Comparison of ENCODE assay signal across 1 cellular context in genomic region chr10:102422586-102423129, GRCh38.
A peak's percentile ranks its signal among the peaks of the same experiment; 100 is the strongest.
TF ChIP-seq lines count a peak whose summit lies in the region.

No MANE protein-coding gene starts in this region.

TF ChIP-seq in HepG2, 621 proteins besides CTCF, POLR2A, EP300 and RAD21 (continues in another document):
- TF ChIP-seq NR2F1 (CRISPR knock-in tag; IDR thresholded peaks at IDR 0.05) = no peak
- TF ChIP-seq, protein P1, sequence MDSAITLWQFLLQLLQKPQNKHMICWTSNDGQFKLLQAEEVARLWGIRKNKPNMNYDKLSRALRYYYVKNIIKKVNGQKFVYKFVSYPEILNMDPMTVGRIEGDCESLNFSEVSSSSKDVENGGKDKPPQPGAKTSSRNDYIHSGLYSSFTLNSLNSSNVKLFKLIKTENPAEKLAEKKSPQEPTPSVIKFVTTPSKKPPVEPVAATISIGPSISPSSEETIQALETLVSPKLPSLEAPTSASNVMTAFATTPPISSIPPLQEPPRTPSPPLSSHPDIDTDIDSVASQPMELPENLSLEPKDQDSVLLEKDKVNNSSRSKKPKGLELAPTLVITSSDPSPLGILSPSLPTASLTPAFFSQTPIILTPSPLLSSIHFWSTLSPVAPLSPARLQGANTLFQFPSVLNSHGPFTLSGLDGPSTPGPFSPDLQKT (CRISPR knock-in tag; IDR thresholded peaks at IDR 0.05; ENCODE audit: borderline replicate concordance) = no peak
- TF ChIP-seq, protein P2, sequence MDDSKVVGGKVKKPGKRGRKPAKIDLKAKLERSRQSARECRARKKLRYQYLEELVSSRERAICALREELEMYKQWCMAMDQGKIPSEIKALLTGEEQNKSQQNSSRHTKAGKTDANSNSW (CRISPR knock-in tag; IDR thresholded peaks at IDR 0.05; ENCODE audit: borderline replicate concordance) = no peak
- peak; percentile 81; the same call in 1 of the 2 replicates for TF ChIP-seq MXD4 (CRISPR knock-in tag; IDR thresholded peaks at IDR 0.05)
- TF ChIP-seq MIXL1 (CRISPR knock-in tag; IDR thresholded peaks at IDR 0.05) = no peak
- TF ChIP-seq ATF4 (CRISPR knock-in tag; IDR thresholded peaks at IDR 0.05) = no peak
- peak; percentile 89 for TF ChIP-seq GTF3A (CRISPR knock-in tag; conservative IDR thresholded peaks at IDR 0.05)
- peak; percentile 72; the same call in 1 of the 2 replicates for TF ChIP-seq ZNF678 (CRISPR knock-in tag; IDR thresholded peaks at IDR 0.05)
- peak; percentile 98; the same call in 1 of the 2 replicates for TF ChIP-seq PAX8 (CRISPR knock-in tag; IDR thresholded peaks at IDR 0.05; ENCODE audit: borderline replicate concordance)
- TF ChIP-seq GATAD1 (CRISPR knock-in tag; IDR thresholded peaks at IDR 0.05) = peak; percentile 85
- TF ChIP-seq MIER3 (CRISPR knock-in tag; IDR thresholded peaks at IDR 0.05; ENCODE audit: borderline replicate concordance) = peak; percentile 85
- no peak for TF ChIP-seq MTA3 (CRISPR knock-in tag; IDR thresholded peaks at IDR 0.05)
- TF ChIP-seq ZFP36 (IDR thresholded peaks at IDR 0.05; ENCODE audit: borderline replicate concordance, low read depth, low read length, partially characterized antibody) = no peak
- no peak for TF ChIP-seq FLYWCH1 (CRISPR knock-in tag; IDR thresholded peaks at IDR 0.05)
- TF ChIP-seq DNMT1 (CRISPR knock-in tag; IDR thresholded peaks at IDR 0.05) = 0 out of 2 replicates have a peak, but pooled peaks have one; percentile 45
- peak; percentile 53; the same call in 1 of the 2 replicates for TF ChIP-seq ZNF644 (CRISPR knock-in tag; IDR thresholded peaks at IDR 0.05; ENCODE audit: low read depth)
- no peak for TF ChIP-seq FOSL1 (CRISPR knock-in tag; IDR thresholded peaks at IDR 0.05; ENCODE audit: borderline replicate concordance)
- peak; percentile 22; the same call in 1 of the 2 replicates for TF ChIP-seq ZNF629 (CRISPR knock-in tag; conservative IDR thresholded peaks at IDR 0.05)
- TF ChIP-seq CBX1 (IDR thresholded peaks at IDR 0.05; ENCODE audit: low read depth) = peak; percentile 58
- TF ChIP-seq ZNF816 (CRISPR knock-in tag; IDR thresholded peaks at IDR 0.05; ENCODE audit: borderline replicate concordance) = no peak
- TF ChIP-seq KLF9 (CRISPR knock-in tag; IDR thresholded peaks at IDR 0.05; ENCODE audit: low read depth) = no peak
- no peak for TF ChIP-seq WIZ (CRISPR knock-in tag; IDR thresholded peaks at IDR 0.05)
- TF ChIP-seq TOE1 (CRISPR knock-in tag; IDR thresholded peaks at IDR 0.05) = no peak
- no peak for TF ChIP-seq GLI4 (CRISPR knock-in tag; IDR thresholded peaks at IDR 0.05; ENCODE audit: borderline replicate concordance)
- peak; percentile 58 for TF ChIP-seq PPARG (CRISPR knock-in tag; conservative IDR thresholded peaks at IDR 0.05)
- peak; percentile 85 for TF ChIP-seq ELF3 (CRISPR knock-in tag; IDR thresholded peaks at IDR 0.05)
- no peak for TF ChIP-seq CSRNP2 (CRISPR knock-in tag; conservative IDR thresholded peaks at IDR 0.05; ENCODE audit: low read depth)
- peak; percentile 87 for TF ChIP-seq ERF (CRISPR knock-in tag; IDR thresholded peaks at IDR 0.05)
- peak; percentile 93 for TF ChIP-seq HIVEP1 (CRISPR knock-in tag; IDR thresholded peaks at IDR 0.05)
- peak; percentile 76; the same call in 1 of the 2 replicates for TF ChIP-seq PAWR (CRISPR knock-in tag; IDR thresholded peaks at IDR 0.05; ENCODE audit: borderline replicate concordance)
- TF ChIP-seq ZNF605 (CRISPR knock-in tag; IDR thresholded peaks at IDR 0.05) = peak; percentile 56; the same call in 1 of the 2 replicates
- no peak for TF ChIP-seq ZNF253 (CRISPR knock-in tag; IDR thresholded peaks at IDR 0.05; ENCODE audit: borderline replicate concordance)
- TF ChIP-seq, protein P3, sequence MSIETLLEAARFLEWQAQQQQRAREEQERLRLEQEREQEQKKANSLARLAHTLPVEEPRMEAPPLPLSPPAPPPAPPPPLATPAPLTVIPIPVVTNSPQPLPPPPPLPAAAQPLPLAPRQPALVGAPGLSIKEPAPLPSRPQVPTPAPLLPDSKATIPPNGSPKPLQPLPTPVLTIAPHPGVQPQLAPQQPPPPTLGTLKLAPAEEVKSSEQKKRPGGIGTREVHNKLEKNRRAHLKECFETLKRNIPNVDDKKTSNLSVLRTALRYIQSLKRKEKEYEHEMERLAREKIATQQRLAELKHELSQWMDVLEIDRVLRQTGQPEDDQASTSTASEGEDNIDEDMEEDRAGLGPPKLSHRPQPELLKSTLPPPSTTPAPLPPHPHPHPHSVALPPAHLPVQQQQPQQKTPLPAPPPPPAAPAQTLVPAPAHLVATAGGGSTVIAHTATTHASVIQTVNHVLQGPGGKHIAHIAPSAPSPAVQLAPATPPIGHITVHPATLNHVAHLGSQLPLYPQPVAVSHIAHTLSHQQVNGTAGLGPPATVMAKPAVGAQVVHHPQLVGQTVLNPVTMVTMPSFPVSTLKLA (IDR thresholded peaks at IDR 0.05) = peak; percentile 28; the same call in 1 of the 2 replicates
- no peak for TF ChIP-seq FOXP1 (IDR thresholded peaks at IDR 0.05)
- TF ChIP-seq FOXP1 (CRISPR knock-in tag; IDR thresholded peaks at IDR 0.05) = no peak
- peak; percentile 97 for TF ChIP-seq TFDP1 (CRISPR knock-in tag; IDR thresholded peaks at IDR 0.05; ENCODE audit: borderline replicate concordance)
- TF ChIP-seq ZNF768 (CRISPR knock-in tag; IDR thresholded peaks at IDR 0.05) = peak; percentile 79
- TF ChIP-seq, protein P4, sequence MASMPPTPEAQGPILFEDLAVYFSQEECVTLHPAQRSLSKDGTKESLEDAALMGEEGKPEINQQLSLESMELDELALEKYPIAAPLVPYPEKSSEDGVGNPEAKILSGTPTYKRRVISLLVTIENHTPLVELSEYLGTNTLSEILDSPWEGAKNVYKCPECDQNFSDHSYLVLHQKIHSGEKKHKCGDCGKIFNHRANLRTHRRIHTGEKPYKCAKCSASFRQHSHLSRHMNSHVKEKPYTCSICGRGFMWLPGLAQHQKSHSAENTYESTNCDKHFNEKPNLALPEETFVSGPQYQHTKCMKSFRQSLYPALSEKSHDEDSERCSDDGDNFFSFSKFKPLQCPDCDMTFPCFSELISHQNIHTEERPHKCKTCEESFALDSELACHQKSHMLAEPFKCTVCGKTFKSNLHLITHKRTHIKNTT (CRISPR knock-in tag; IDR thresholded peaks at IDR 0.05) = no peak
- no peak for TF ChIP-seq ZMAT5 (CRISPR knock-in tag; IDR thresholded peaks at IDR 0.05; ENCODE audit: borderline replicate concordance, low read depth)
- TF ChIP-seq TRIM24 (CRISPR knock-in tag; IDR thresholded peaks at IDR 0.05) = no peak
- TF ChIP-seq, protein P5, sequence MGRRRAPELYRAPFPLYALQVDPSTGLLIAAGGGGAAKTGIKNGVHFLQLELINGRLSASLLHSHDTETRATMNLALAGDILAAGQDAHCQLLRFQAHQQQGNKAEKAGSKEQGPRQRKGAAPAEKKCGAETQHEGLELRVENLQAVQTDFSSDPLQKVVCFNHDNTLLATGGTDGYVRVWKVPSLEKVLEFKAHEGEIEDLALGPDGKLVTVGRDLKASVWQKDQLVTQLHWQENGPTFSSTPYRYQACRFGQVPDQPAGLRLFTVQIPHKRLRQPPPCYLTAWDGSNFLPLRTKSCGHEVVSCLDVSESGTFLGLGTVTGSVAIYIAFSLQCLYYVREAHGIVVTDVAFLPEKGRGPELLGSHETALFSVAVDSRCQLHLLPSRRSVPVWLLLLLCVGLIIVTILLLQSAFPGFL (CRISPR knock-in tag; IDR thresholded peaks at IDR 0.05) = no peak
- TF ChIP-seq, protein P6, sequence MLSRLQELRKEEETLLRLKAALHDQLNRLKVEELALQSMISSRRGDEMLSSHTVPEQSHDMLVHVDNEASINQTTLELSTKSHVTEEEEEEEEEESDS (CRISPR knock-in tag; IDR thresholded peaks at IDR 0.05; ENCODE audit: borderline replicate concordance) = no peak
- 0 out of 2 replicates have a peak, but pooled peaks have one; percentile 36 for TF ChIP-seq XBP1 (CRISPR knock-in tag; IDR thresholded peaks at IDR 0.05)
- 0 out of 2 replicates have a peak, but pooled peaks have one; percentile 49 for TF ChIP-seq KDM1A (CRISPR knock-in tag; IDR thresholded peaks at IDR 0.05)
- peak; percentile 71; the same call in 1 of the 2 replicates for TF ChIP-seq GMEB1 (CRISPR knock-in tag; IDR thresholded peaks at IDR 0.05; ENCODE audit: borderline replicate concordance)
- no peak; the same call in 1 of the 2 replicates for TF ChIP-seq ZNF607 (CRISPR knock-in tag; IDR thresholded peaks at IDR 0.05; ENCODE audit: borderline replicate concordance)
- no peak for TF ChIP-seq ARID3A (IDR thresholded peaks at IDR 0.05; ENCODE audit: low read depth, low read length)
- TF ChIP-seq KLF16 (CRISPR knock-in tag; IDR thresholded peaks at IDR 0.05) = peak in 1 of 2 experiments; percentile 57; a peak in 1 of 4 replicates
- TF ChIP-seq, protein P7, sequence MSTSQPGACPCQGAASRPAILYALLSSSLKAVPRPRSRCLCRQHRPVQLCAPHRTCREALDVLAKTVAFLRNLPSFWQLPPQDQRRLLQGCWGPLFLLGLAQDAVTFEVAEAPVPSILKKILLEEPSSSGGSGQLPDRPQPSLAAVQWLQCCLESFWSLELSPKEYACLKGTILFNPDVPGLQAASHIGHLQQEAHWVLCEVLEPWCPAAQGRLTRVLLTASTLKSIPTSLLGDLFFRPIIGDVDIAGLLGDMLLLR (CRISPR knock-in tag; IDR thresholded peaks at IDR 0.05) = peak; percentile 74
- TF ChIP-seq ARNTL (CRISPR knock-in tag; IDR thresholded peaks at IDR 0.05) = peak; percentile 79
- TF ChIP-seq NKX3-1 (CRISPR knock-in tag; IDR thresholded peaks at IDR 0.05) = no peak
- TF ChIP-seq, protein P8, sequence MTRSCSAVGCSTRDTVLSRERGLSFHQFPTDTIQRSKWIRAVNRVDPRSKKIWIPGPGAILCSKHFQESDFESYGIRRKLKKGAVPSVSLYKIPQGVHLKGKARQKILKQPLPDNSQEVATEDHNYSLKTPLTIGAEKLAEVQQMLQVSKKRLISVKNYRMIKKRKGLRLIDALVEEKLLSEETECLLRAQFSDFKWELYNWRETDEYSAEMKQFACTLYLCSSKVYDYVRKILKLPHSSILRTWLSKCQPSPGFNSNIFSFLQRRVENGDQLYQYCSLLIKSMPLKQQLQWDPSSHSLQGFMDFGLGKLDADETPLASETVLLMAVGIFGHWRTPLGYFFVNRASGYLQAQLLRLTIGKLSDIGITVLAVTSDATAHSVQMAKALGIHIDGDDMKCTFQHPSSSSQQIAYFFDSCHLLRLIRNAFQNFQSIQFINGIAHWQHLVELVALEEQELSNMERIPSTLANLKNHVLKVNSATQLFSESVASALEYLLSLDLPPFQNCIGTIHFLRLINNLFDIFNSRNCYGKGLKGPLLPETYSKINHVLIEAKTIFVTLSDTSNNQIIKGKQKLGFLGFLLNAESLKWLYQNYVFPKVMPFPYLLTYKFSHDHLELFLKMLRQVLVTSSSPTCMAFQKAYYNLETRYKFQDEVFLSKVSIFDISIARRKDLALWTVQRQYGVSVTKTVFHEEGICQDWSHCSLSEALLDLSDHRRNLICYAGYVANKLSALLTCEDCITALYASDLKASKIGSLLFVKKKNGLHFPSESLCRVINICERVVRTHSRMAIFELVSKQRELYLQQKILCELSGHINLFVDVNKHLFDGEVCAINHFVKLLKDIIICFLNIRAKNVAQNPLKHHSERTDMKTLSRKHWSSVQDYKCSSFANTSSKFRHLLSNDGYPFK (CRISPR knock-in tag; IDR thresholded peaks at IDR 0.05; ENCODE audit: borderline replicate concordance) = 0 out of 2 replicates have a peak, but pooled peaks have one; percentile 22
